Comparison of ENCODE assay signal across 8 cellular contexts in genomic region chr1:63317007-63317813, GRCh38. TPM values are rescaled to one million over a fixed set of nuclear protein-coding genes. Genes with fewer than 3 reads are reported as not detected.
DNase-seq lines count a peak whose midpoint lies in the region; ATAC-seq and TF ChIP-seq lines count a peak whose summit lies in the region.

No MANE protein-coding gene starts in this region.

- peak; percentile 81 for ATAC-seq in GM18868 (IDR thresholded peaks at IDR 0.05; ENCODE audit: unreplicated experiment)
- ATAC-seq in HG03135 (IDR thresholded peaks at IDR 0.05; ENCODE audit: unreplicated experiment) = peak; percentile 75
- peak; percentile 83 for ATAC-seq in esophagus mucosa
- ATAC-seq in naive B cell (ENCODE audit: low read depth in 2 of 2) = peak; percentile 57 to 60

- TF ChIP-seq CTCF in AG09309 (IDR thresholded peaks at IDR 0.05; ENCODE audit: control insufficient read depth, insufficient read depth, low read depth, low read length, missing control alignments) (peak; percentile 57), type B pancreatic cell (conservative IDR thresholded peaks at IDR 0.05) (peak; percentile 77)

- DNase-seq in AG09309 (ENCODE audit: low read depth) (no peak), NCI-H2196 (lab: John Stamatoyannopoulos, UW; ENCODE audit: unreplicated experiment) (peak; percentile 88), naive B cell (peak; percentile 51), type B pancreatic cell (ENCODE audit: extremely low spot score, unreplicated experiment) (peak; percentile 79)
- peak; percentile 49 for DNase-seq in activated CD4-positive, CD25-positive, alpha-beta regulatory T cell treated with anti-CD3 and anti-CD28 coated beads, Interleukin-2, amount 50 U/mL, for 72 hours

- H3K4me3 Mint-ChIP-seq in naive B cell (peak overlapping the region; percentile 45 to 79 (median 72)), type B pancreatic cell (peak overlapping the region; percentile 83)

- H3K9me3 Mint-ChIP-seq in naive B cell (peaks cover 5 to 42% (median 29%) of the 10 kb centered on the region in 7 donors), type B pancreatic cell (no peaks in the 10 kb centered on the region)

- H3K27me3 Mint-ChIP-seq in naive B cell = peaks cover 61 to 77% (median 73%) of the 10 kb centered on the region in 3 donors
- peaks cover 93% of the 10 kb centered on the region for H3K27me3 Mint-ChIP-seq in type B pancreatic cell

- H3K36me3 Mint-ChIP-seq in naive B cell (peaks cover 11 to 27% of the 10 kb centered on the region in 2 donors), type B pancreatic cell (no peaks in the 10 kb centered on the region)

- H3K4me1 Mint-ChIP-seq in naive B cell = peaks cover 18 to 35% (median 28%) of the 10 kb centered on the region in 3 donors
- H3K4me1 Mint-ChIP-seq in type B pancreatic cell (ENCODE audit: unreplicated experiment) = peaks cover 8% of the 10 kb centered on the region

- H3K4me3 ChIP-seq in AG09309 (ENCODE audit: control insufficient read depth, low read depth, low read length) = peak overlapping the region; percentile 35

- H3K27ac Mint-ChIP-seq in naive B cell (peak overlapping the region in 3 of 6 donors; percentile 67 to 94 (median 93)), type B pancreatic cell (no peak overlapping the region)

RNA-seq across cellular contexts. Expression of gene FOXD3, which starts 5.2 kb away (rescaled TPM):
- not detected for total RNA-seq in esophagus mucosa
- not detected for polyA plus RNA-seq in naive B cell (ENCODE audit: low read depth in 6 of 6)
- total RNA-seq in type B pancreatic cell (ENCODE audit: low replicate concordance) = 0.12 and 0.70 TPM in 2 replicates

RNA-seq across cellular contexts. Expression of gene ALG6, which starts 50.2 kb away (rescaled TPM):
- total RNA-seq in esophagus mucosa = 12.3 TPM
- 10 to 100 TPM; 13.4 to 35.8 (median 22.6) TPM for polyA plus RNA-seq in naive B cell (ENCODE audit: low read depth in 6 of 6)
- total RNA-seq in type B pancreatic cell (ENCODE audit: low replicate concordance) = 17.1 and 20.5 TPM in 2 replicates
